8 cellular contexts compared by ENCODE assay signal in the genomic region with DNA sequence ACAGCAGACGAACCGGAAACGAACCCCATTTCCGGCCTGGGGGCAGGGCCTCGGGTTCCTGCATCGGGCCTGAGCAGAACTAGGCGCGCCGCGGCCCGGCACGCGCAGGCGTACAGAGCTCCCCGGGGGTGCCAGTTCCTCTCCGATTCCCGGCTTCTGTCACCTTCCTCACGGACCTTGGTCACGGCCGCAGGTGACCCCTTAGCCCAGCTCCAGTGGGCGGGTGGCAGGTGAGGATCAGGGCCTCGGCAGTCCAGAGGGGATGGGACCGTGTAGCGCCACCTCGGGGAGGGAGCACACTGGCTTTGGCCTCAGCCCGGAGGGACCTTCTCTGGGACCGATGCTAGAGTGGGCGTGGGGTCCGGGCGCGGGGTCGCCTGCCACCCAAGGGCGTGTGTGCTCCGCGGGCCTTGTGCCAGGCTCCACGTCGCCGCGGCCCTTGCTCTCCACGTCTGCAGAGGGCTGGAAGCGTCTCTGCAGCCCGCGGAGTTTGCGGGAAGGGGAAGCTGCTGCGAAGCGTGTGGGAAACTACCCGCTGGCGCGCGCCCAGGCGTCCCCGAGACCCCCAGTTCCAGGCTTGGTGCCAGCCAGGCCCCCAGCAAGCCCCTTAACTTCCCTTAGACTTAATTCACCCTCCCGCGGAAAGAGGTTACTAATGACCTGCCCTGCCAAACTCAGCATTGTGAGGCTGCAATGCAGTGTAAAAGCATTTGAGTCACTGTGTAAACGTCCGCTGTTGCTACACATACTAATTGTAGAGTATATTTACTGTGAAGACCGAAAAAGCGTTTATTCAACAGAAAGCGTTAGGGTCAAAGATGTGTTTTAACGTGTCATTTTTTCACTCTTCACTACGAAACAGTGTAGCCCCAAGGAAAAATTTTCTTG. TPM values are rescaled to one million over a fixed set of nuclear protein-coding genes. Genes with fewer than 3 reads are reported as not detected.
DNase-seq lines count a peak whose midpoint lies in the region; ATAC-seq and TF ChIP-seq lines count a peak whose summit lies in the region.

A gene (plus strand): TSS at position 48 of the 888 bp plus-strand sequence. CDS start 7,930 bp downstream, outside the sequence.

- peak within 1 kb of the TSS; percentile 99 for H3K27ac Mint-ChIP-seq in activated T-cell treated with anti-CD3 and anti-CD28 coated beads, Interleukin-2, amount 50 U/mL, for 24 hours

- H2AFZ ChIP-seq in PC-9 = peak within 1 kb of the TSS; percentile 92

- no peaks in the 10 kb centered on the region for H3K9me3 ChIP-seq in PC-9 (ENCODE audit: insufficient read depth, low read depth)
- H3K9me3 ChIP-seq in muscle layer of duodenum (ENCODE audit: control insufficient read depth in 1 of 2, low read length in 2 of 2) = no peaks in the 10 kb centered on the region

- H3K4me2 ChIP-seq in PC-9 = peak within 1 kb of the TSS; percentile 97

- TF ChIP-seq CTCF in PC-9 (conservative IDR thresholded peaks at IDR 0.05) = peak; percentile 51; the same call in 1 of the 2 replicates

- H3K79me2 ChIP-seq in PC-9 (ENCODE audit: low read depth) = peaks cover 72% of the 10 kb centered on the region

- peaks cover 54% of the 10 kb centered on the region for H3K4me1 Mint-ChIP-seq in activated T-cell treated with anti-CD3 and anti-CD28 coated beads, Interleukin-2, amount 50 U/mL, for 24 hours (ENCODE audit: low read depth)

- H4K20me1 ChIP-seq in PC-9 (ENCODE audit: insufficient read depth) = peaks cover 6% of the 10 kb centered on the region; the same call in 1 of the 2 replicates

- no peaks in the 10 kb centered on the region for H3K9me3 Mint-ChIP-seq in activated T-cell treated with anti-CD3 and anti-CD28 coated beads, Interleukin-2, amount 50 U/mL, for 24 hours

- intact Hi-C loops in PC-9 (cut with micrococcal nuclease; ENCODE audit: unreplicated experiment) = loop anchor here (1.0 to 5.0 kb wide), 3 partner anchors 137 to 198 kb away; a partner anchor contains a TSS

- H3K36me3 ChIP-seq in PC-9 (ENCODE audit: low read depth) (peaks cover 14% of the 10 kb centered on the region; the same call in 1 of the 2 replicates), muscle layer of duodenum (ENCODE audit: control insufficient read depth in 1 of 2, insufficient read depth in 2 of 2, low read length in 2 of 2) (peaks cover 0 to 5% of the 10 kb centered on the region in 2 donors)

- H3K4me3 ChIP-seq in PC-9 (peak within 1 kb of the TSS; percentile 85), muscle layer of duodenum (ENCODE audit: low read depth in 1 of 2, low read length in 2 of 2) (peak within 1 kb of the TSS; percentile 89 to 94)

- TSS peak; percentile 52 for BruUV-seq in PC-9 (replicated peaks; lab: Mats Ljungman, UMichigan)

- DNase-seq in DMS 273 (lab: John Stamatoyannopoulos, UW; ENCODE audit: unreplicated experiment) (peak; percentile 96), HUDEP-2 (lab: John Stamatoyannopoulos, UW; ENCODE audit: unreplicated experiment in 76 of 76) (peak in 75 of 76 experiments; percentile 29 to 93 (median 83)), PC-9 (peak; percentile 88 to 93)
- peak; percentile 95 for DNase-seq in activated T-cell treated with anti-CD3 and anti-CD28 coated beads, Interleukin-2, amount 50 U/mL, for 24 hours
- peak; percentile 85 to 91 for DNase-seq in stimulated activated CD8-positive, alpha-beta memory T cell treated with anti-CD3 and anti-CD28 coated beads, Interleukin-7, amount 100 ng/mL, for 48 hours (ENCODE audit: extremely low read depth in 1 of 2, low read depth in 1 of 2)

- H3K27ac ChIP-seq in PC-9 = peak within 1 kb of the TSS; percentile 80
- peak within 1 kb of the TSS; percentile 86 for H3K27ac ChIP-seq in muscle layer of duodenum (ENCODE audit: low read length)

- no peaks in the 10 kb centered on the region for H3K9me2 ChIP-seq in PC-9 (ENCODE audit: insufficient read depth)

- peaks cover 62% of the 10 kb centered on the region for H3K36me3 Mint-ChIP-seq in activated T-cell treated with anti-CD3 and anti-CD28 coated beads, Interleukin-2, amount 50 U/mL, for 24 hours (ENCODE audit: low read depth)

- no peaks in the 10 kb centered on the region for H3K27me3 Mint-ChIP-seq in activated T-cell treated with anti-CD3 and anti-CD28 coated beads, Interleukin-2, amount 50 U/mL, for 24 hours

- H3F3A ChIP-seq in PC-9 (ENCODE audit: insufficient read depth, low read depth) = peaks cover 21% of the 10 kb centered on the region

- peak within 1 kb of the TSS; percentile 99 for H3K4me3 Mint-ChIP-seq in activated T-cell treated with anti-CD3 and anti-CD28 coated beads, Interleukin-2, amount 50 U/mL, for 24 hours

- ATAC-seq in GM21367 (IDR thresholded peaks at IDR 0.05; ENCODE audit: unreplicated experiment) (peak; percentile 67), esophagus mucosa (peak; percentile 88)

- no peaks in the 10 kb centered on the region for H3K27me3 ChIP-seq in PC-9 (ENCODE audit: insufficient read depth, low read depth)
- no peaks in the 10 kb centered on the region for H3K27me3 ChIP-seq in muscle layer of duodenum (ENCODE audit: low read depth, low read length)

- POLR2A ChIA-PET in PC-9 (lab: Charles Lee; ENCODE audit: unreplicated experiment) = interaction anchor here (0.6 kb wide), 1 partner anchor 71 kb away, joined by 4 read pairs; no protein-coding TSS in a partner anchor

- CTCF ChIA-PET in PC-9 (lab: Charles Lee) = interaction anchor here (0.6 kb wide), 1 partner anchor 50 kb away, joined by 3 read pairs; no protein-coding TSS in a partner anchor

- H3K4me1 ChIP-seq in PC-9 (replicated peaks; ENCODE audit: insufficient read depth) = peaks cover 30% of the 10 kb centered on the region
- peaks cover 10 to 28% of the 10 kb centered on the region in 2 donors for H3K4me1 ChIP-seq in muscle layer of duodenum (ENCODE audit: control insufficient read depth in 1 of 2, insufficient read depth in 2 of 2, low read length in 2 of 2)

RNA-seq across cellular contexts. Expression of the gene that starts here (rescaled TPM):
- total RNA-seq in PC-9 (2021) (69.3 and 77.6 TPM in 2 replicates), esophagus mucosa (61.7 TPM)

Comparison
In these comparisons a context has a peak if more than half of its experiments do, and no peak if none do; other contexts are left out.
1. Peak in every context shown above with its lines: DNase-seq, ATAC-seq, H3K4me3 ChIP-seq and H3K27ac ChIP-seq.